In the genomic region with DNA sequence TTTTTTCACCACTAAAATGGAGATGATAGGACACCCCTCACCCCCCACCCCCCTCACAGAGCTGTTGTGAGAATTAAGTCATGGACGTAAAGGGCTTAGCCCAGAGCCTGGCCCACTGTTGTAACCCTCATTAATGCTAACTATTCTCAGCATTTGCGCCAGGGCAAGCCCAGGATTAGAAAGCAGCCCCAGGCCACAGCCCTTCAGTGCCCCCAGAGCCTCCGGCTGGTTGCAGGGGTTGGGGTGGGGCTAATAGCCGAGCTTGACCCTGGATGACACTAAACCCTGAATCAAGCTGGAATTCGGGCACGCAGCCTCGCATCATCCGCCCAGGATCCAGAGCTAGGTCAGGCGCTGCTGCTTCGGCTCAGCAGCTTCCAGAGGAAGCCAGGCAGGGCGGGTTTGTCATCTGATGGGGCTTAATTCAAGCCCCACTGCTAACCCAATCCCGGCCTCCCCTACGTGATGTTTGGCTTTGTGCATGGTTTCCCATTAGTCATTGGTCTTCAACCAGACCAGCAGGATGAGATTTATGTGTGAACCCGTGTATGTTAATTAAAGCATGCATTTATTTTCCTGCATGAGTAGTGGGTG, we compare ENCODE assay signal across 8 cellular contexts. TPM values are rescaled to one million over a fixed set of nuclear protein-coding genes. Genes with fewer than 3 reads are reported as not detected.
DNase-seq lines count a peak whose midpoint lies in the region; ATAC-seq and TF ChIP-seq lines count a peak whose summit lies in the region.

No MANE protein-coding gene starts in this region.

- no peak overlapping the region for H3K4me3 ChIP-seq in fibroblast of mammary gland (ENCODE audit: control insufficient read depth, low read depth, low read length)

- no peak for ATAC-seq in GM19035 (IDR thresholded peaks at IDR 0.05; ENCODE audit: unreplicated experiment)
- ATAC-seq in HG03159 (IDR thresholded peaks at IDR 0.05; ENCODE audit: unreplicated experiment): no peak

- H3K4me1 Mint-ChIP-seq in neural crest cell: peaks cover 47% of the 10 kb centered on the region

- peak; percentile 48 for DNase-seq in NCI-H2227 (lab: John Stamatoyannopoulos, UW; ENCODE audit: unreplicated experiment)
- no peak for DNase-seq in NCI-H2227 treated with DMSO at 0.1 percent for 48 hours (lab: John Stamatoyannopoulos, UW)
- peak; percentile 2 for DNase-seq in T-helper 9 cell
- peak; percentile 89 for DNase-seq in fibroblast of mammary gland (ENCODE audit: low read depth)
- DNase-seq in neural crest cell (ENCODE audit: low read depth, low spot score): peak; percentile 44
- DNase-seq in COLO668 (lab: John Stamatoyannopoulos, UW; ENCODE audit: unreplicated experiment): no peak

- no peaks in the 10 kb centered on the region for H3K9me3 Mint-ChIP-seq in neural crest cell

- H3K27me3 Mint-ChIP-seq in neural crest cell (ENCODE audit: low read depth): no peaks in the 10 kb centered on the region

- peak overlapping the region; percentile 97 for H3K27ac Mint-ChIP-seq in neural crest cell (ENCODE audit: unreplicated experiment)

- H3K36me3 Mint-ChIP-seq in neural crest cell (ENCODE audit: low read depth): no peaks in the 10 kb centered on the region

- peak overlapping the region; percentile 71 for H3K4me3 Mint-ChIP-seq in neural crest cell

- TF ChIP-seq CTCF in fibroblast of mammary gland (conservative IDR thresholded peaks at IDR 0.05; ENCODE audit: control insufficient read depth, insufficient read depth, low read depth, low read length) (no peak), neural crest cell (conservative IDR thresholded peaks at IDR 0.05) (no peak)

RNA-seq across cellular contexts. Expression of a gene that starts 1.2 kb away (rescaled TPM):
- total RNA-seq in neural crest cell: 22.2 and 23.3 TPM in 2 replicates

Comparison
In these comparisons a context has a peak if more than half of its experiments do, and no peak if none do; other contexts are left out.
1. DNase-seq: peak in NCI-H2227 (single experiment), T-helper 9 cell (single experiment), fibroblast of mammary gland (single experiment) and neural crest cell (single experiment); none in NCI-H2227 treated with DMSO at 0.1 percent for 48 hours (single experiment) and COLO668 (single experiment).